ENCODE assay signal across 24 cellular contexts in the genomic region with DNA sequence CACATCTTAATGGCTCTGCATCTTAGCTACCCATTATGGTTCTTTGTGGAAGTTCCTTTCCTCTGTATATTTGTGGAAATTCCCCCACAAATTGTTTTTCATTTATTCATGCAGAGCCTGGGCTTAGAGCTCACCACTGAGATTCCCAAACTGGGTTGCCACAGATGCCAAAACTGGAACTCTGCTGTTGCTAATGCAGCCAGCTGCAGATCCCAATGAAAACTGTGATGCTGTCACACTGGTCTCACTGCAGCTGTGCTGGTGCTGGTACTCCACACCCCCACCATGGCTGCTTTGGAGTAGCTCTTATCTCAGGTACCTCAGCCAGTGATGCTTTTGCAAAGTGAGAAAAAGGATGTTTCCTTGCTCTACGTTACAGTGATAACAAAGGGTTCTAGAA.
"Had no signal": no experiment of that assay in that cellular context is flagged by ENCODE, and none has a peak within 500 bp of the region (broad histone marks: within the 10 kb centered on the region; RNA-seq: fewer than 3 reads in every experiment).

No MANE protein-coding gene starts in this region.

- H3K4me3 ChIP-seq: colonic mucosa, esophagus squamous epithelium, gastrocnemius medialis, heart right ventricle, left lung, lower lobe of right lung, mucosa of descending colon had no signal

- ATAC-seq: effector memory CD8-positive, alpha-beta T cell; esophagus mucosa; gastrocnemius medialis; heart right ventricle; left cardiac atrium; left lung; left ventricle myocardium superior; lower lobe of right lung; mucosa of descending colon had no signal

- H3K27ac Mint-ChIP-seq: dendritic cell treated with granulocyte-macrophage colony-stimulating factor and Interleukin-4, amounts not matched to agents 40 ng/mL and 50 ng/mL, for 4 days; effector memory CD8-positive, alpha-beta T cell; endodermal cell; mesothelial cell of epicardium had no signal

- H3K9me3 ChIP-seq: colonic mucosa, esophagus squamous epithelium, gastrocnemius medialis, lower lobe of right lung, mucosa of descending colon had no signal

- H3K4me3 Mint-ChIP-seq: dendritic cell treated with granulocyte-macrophage colony-stimulating factor and Interleukin-4, amounts not matched to agents 40 ng/mL and 50 ng/mL, for 4 days; effector memory CD8-positive, alpha-beta T cell; endodermal cell; mesothelial cell of epicardium had no signal

- H3K27ac ChIP-seq: colonic mucosa, epithelial cell of prostate, esophagus squamous epithelium, gastrocnemius medialis, heart right ventricle, left lung, lower lobe of right lung had no signal

- H3K27me3 ChIP-seq: colonic mucosa, esophagus squamous epithelium, gastrocnemius medialis, heart right ventricle, left lung had no signal

- H3K36me3 Mint-ChIP-seq: mesothelial cell of epicardium had no signal

- H3K27me3 Mint-ChIP-seq: dendritic cell treated with granulocyte-macrophage colony-stimulating factor and Interleukin-4, amounts not matched to agents 40 ng/mL and 50 ng/mL, for 4 days; effector memory CD8-positive, alpha-beta T cell had no signal

- H3K9me3 Mint-ChIP-seq: dendritic cell treated with granulocyte-macrophage colony-stimulating factor and Interleukin-4, amounts not matched to agents 40 ng/mL and 50 ng/mL, for 4 days; effector memory CD8-positive, alpha-beta T cell; endodermal cell; mesothelial cell of epicardium had no signal

- H3K4me1 Mint-ChIP-seq: endodermal cell, mesothelial cell of epicardium had no signal

- H3K4me1 ChIP-seq: colonic mucosa, esophagus squamous epithelium, gastrocnemius medialis, heart right ventricle, left lung, lower lobe of right lung had no signal

- DNase-seq: colonic mucosa; cortex of kidney; effector CD8-positive, alpha-beta T cell; effector memory CD8-positive, alpha-beta T cell; endodermal cell; erythroblast; esophagus squamous epithelium; foreskin fibroblast; foreskin melanocyte; gastrocnemius medialis; glutamatergic neuron; head of caudate nucleus; heart right ventricle; hippocampal formation; left cardiac atrium; left lung; left ventricle myocardium superior; lower lobe of right lung; mesenchymal stem cell; mucosa of descending colon had no signal

- H3K36me3 ChIP-seq: colonic mucosa, esophagus squamous epithelium, gastrocnemius medialis, heart right ventricle, left lung, lower lobe of right lung had no signal
